Comparison of ENCODE assay signal across 13 cellular contexts in genomic region chr20:59750209-59750840, GRCh38.
"Had no signal": no experiment of that assay in that cellular context is flagged by ENCODE, and none has a peak within 500 bp of the region (broad histone marks: within the 10 kb centered on the region; RNA-seq: fewer than 3 reads in every experiment).

No MANE protein-coding gene starts in this region.

- H3K36me3 ChIP-seq: brain microvascular endothelial cell, gastroesophageal sphincter, ovary, prostate gland, sigmoid colon, stomach, thyroid gland, upper lobe of right lung had no signal

- H3K9me3 ChIP-seq: gastroesophageal sphincter, ovary, prostate gland, sigmoid colon, stomach, thyroid gland, upper lobe of right lung had no signal

- DNase-seq: activated effector memory CD4-positive, alpha-beta T cell treated with Interleukin-2 at 50 U/mL for 16 hours; activated naive CD4-positive, alpha-beta T cell treated with Interleukin-2 at 50 U/mL for 16 hours; effector memory CD8-positive, alpha-beta T cell had no signal

- ATAC-seq: activated CD4-positive, CD25-positive, alpha-beta regulatory T cell treated with anti-CD3 and anti-CD28 coated beads, Interleukin-2, amount 50 U/mL, for 24 hours; effector memory CD8-positive, alpha-beta T cell had no signal

- H3K4me3 ChIP-seq: gastroesophageal sphincter, ovary, prostate gland, sigmoid colon, stomach, thyroid gland, upper lobe of right lung had no signal

- H3K27ac ChIP-seq: brain microvascular endothelial cell, ovary, prostate gland, thyroid gland, VCaP had no signal

- H3K27me3 ChIP-seq: brain microvascular endothelial cell, ovary, thyroid gland had no signal

- H3K4me1 ChIP-seq: prostate gland had no signal
